ENCODE assay signal across 20 cellular contexts in the genomic region with DNA sequence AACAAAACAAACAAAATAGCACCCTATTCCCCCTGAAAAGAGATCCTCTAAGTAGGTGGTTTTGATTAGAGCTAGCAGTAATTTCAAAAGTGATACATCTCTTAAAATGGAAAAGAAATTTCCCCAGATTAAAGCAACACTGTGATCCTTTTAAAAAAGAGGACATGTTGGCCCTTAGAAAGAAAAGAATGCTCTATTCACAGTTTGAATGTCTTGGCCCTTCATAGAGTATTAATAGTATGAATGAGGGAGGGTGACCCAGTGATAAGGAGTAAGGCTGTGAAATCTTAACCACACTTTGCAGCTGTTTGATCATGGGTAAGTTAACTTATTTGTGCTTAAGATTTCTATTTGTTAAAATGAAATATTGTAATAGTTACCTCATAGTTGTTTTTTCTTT.
"Had no signal": no experiment of that assay in that cellular context is flagged by ENCODE, and none has a peak within 500 bp of the region (broad histone marks: within the 10 kb centered on the region; RNA-seq: fewer than 3 reads in every experiment).

No MANE protein-coding gene starts in this region.

- H3K27ac Mint-ChIP-seq: activated naive CD4-positive, alpha-beta T cell treated with anti-CD3 and anti-CD28 coated beads for 36 hours; activated naive CD8-positive, alpha-beta T cell treated with anti-CD3 and anti-CD28 coated beads, Interleukin-2, amount 50 U/mL, for 24 hours; activated T-helper 17 cell treated with anti-CD3 and anti-CD28 coated beads, Interleukin-2, amount 50 U/mL, for 72 hours; dendritic cell treated with granulocyte-macrophage colony-stimulating factor and Interleukin-4, amounts not matched to agents 40 ng/mL and 50 ng/mL, for 4 days had no signal

- H3K27me3 ChIP-seq: gastrocnemius medialis, ovary, spleen, stomach, upper lobe of right lung had no signal

- H3K4me1 ChIP-seq: lower lobe of right lung, spleen, stomach, upper lobe of right lung had no signal

- H3K4me1 Mint-ChIP-seq: activated T-helper 17 cell treated with anti-CD3 and anti-CD28 coated beads, Interleukin-2, amount 50 U/mL, for 72 hours had no signal

- H3K4me3 ChIP-seq: gastrocnemius medialis, lower lobe of right lung, ovary, spleen, stomach, thoracic aorta, upper lobe of right lung had no signal

- H3K36me3 ChIP-seq: gastrocnemius medialis, lower lobe of right lung, ovary, spleen, stomach, thoracic aorta, upper lobe of right lung had no signal

- H3K9me3 Mint-ChIP-seq: activated naive CD4-positive, alpha-beta T cell treated with anti-CD3 and anti-CD28 coated beads for 36 hours; activated naive CD8-positive, alpha-beta T cell treated with anti-CD3 and anti-CD28 coated beads, Interleukin-2, amount 50 U/mL, for 24 hours; activated T-helper 17 cell treated with anti-CD3 and anti-CD28 coated beads, Interleukin-2, amount 50 U/mL, for 72 hours; dendritic cell treated with granulocyte-macrophage colony-stimulating factor and Interleukin-4, amounts not matched to agents 40 ng/mL and 50 ng/mL, for 4 days; neural crest cell had no signal

- H3K9me3 ChIP-seq: gastrocnemius medialis, lower lobe of right lung, ovary, spleen, stomach, thoracic aorta, upper lobe of right lung had no signal

- H3K27me3 Mint-ChIP-seq: activated naive CD8-positive, alpha-beta T cell treated with anti-CD3 and anti-CD28 coated beads, Interleukin-2, amount 50 U/mL, for 24 hours; activated T-helper 17 cell treated with anti-CD3 and anti-CD28 coated beads, Interleukin-2, amount 50 U/mL, for 72 hours; dendritic cell treated with granulocyte-macrophage colony-stimulating factor and Interleukin-4, amounts not matched to agents 40 ng/mL and 50 ng/mL, for 4 days had no signal

- DNase-seq: activated CD4-positive, alpha-beta T cell treated with anti-CD3 and anti-CD28 coated beads for 1 hour; activated CD4-positive, alpha-beta T cell treated with anti-CD3 and anti-CD28 coated beads, Interleukin-2, amount 50 U/mL, for 4 hours; activated naive CD4-positive, alpha-beta T cell treated with anti-CD3 and anti-CD28 coated beads for 36 hours; activated naive CD8-positive, alpha-beta T cell treated with anti-CD3 and anti-CD28 coated beads, Interleukin-2, amount 50 U/mL, for 24 hours; activated T-cell treated with anti-CD3 and anti-CD28 coated beads for 4 hours; aorta; effector memory CD4-positive, alpha-beta T cell; gastrocnemius medialis; left colon; lower lobe of right lung; ovary; spleen; stomach; upper lobe of right lung had no signal

- H3K27ac ChIP-seq: gastrocnemius medialis, lower lobe of right lung, ovary, spleen, stomach, thoracic aorta, upper lobe of right lung, VCaP had no signal

- H3K4me3 Mint-ChIP-seq: activated naive CD4-positive, alpha-beta T cell treated with anti-CD3 and anti-CD28 coated beads for 36 hours; activated naive CD8-positive, alpha-beta T cell treated with anti-CD3 and anti-CD28 coated beads, Interleukin-2, amount 50 U/mL, for 24 hours; activated T-helper 17 cell treated with anti-CD3 and anti-CD28 coated beads, Interleukin-2, amount 50 U/mL, for 72 hours; dendritic cell treated with granulocyte-macrophage colony-stimulating factor and Interleukin-4, amounts not matched to agents 40 ng/mL and 50 ng/mL, for 4 days; neural crest cell had no signal

- ATAC-seq: activated naive CD8-positive, alpha-beta T cell treated with anti-CD3 and anti-CD28 coated beads, Interleukin-2, amount 50 U/mL, for 24 hours; activated T-helper 17 cell treated with anti-CD3 and anti-CD28 coated beads, Interleukin-2, amount 50 U/mL, for 72 hours; gastrocnemius medialis; left colon; lower lobe of right lung; sciatic nerve; upper lobe of right lung had no signal
